In genomic region chr19:443005-443404, GRCh38 we compare ENCODE assay signal across 35 cellular contexts. TPM values are rescaled to one million over a fixed set of nuclear protein-coding genes. Genes with fewer than 3 reads are reported as not detected.
"Had no signal": no experiment of that assay in that cellular context is flagged by ENCODE, and none has a peak within 500 bp of the region (broad histone marks: within the 10 kb centered on the region; RNA-seq: fewer than 3 reads in every experiment).

No MANE protein-coding gene starts in this region.

- H3K27me3 ChIP-seq: adrenal gland, ascending aorta, body of pancreas, brain microvascular endothelial cell, breast epithelium, cardiac muscle cell had no signal

- H3K36me3 ChIP-seq: adrenal gland, ascending aorta, brain microvascular endothelial cell, breast epithelium, cardiac muscle cell had no signal

- FAIRE-seq: astrocyte had no signal

- H3K4me3 ChIP-seq: adrenal gland, ascending aorta, body of pancreas, breast epithelium, cardiac muscle cell had no signal

- H3K27ac ChIP-seq: adrenal gland, ascending aorta, body of pancreas, brain microvascular endothelial cell, breast epithelium, cardiac muscle cell had no signal

- H3K4me1 ChIP-seq: ascending aorta, body of pancreas, breast epithelium had no signal

- ATAC-seq: activated naive CD4-positive, alpha-beta T cell treated with anti-CD3 and anti-CD28 coated beads, Interleukin-2, amount 50 U/mL, for 72 hours; activated naive CD8-positive, alpha-beta T cell treated with anti-CD3 and anti-CD28 coated beads, Interleukin-2, amount 50 U/mL, for 24 hours; activated T-cell treated with anti-CD3 and anti-CD28 coated beads, Interleukin-2, amount 50 U/mL, for 4 hours; activated T-cell treated with anti-CD3 and anti-CD28 coated beads, Interleukin-2, amount 50 U/mL, for 72 hours; activated T-helper 17 cell treated with anti-CD3 and anti-CD28 coated beads, Interleukin-2, amount 50 U/mL, for 72 hours; body of pancreas had no signal

- H3K9me3 ChIP-seq: adrenal gland, ascending aorta, body of pancreas, breast epithelium had no signal

- DNase-seq: activated effector memory CD4-positive, alpha-beta T cell treated with anti-CD3 and anti-CD28 coated beads, Interleukin-2, amount 50 U/mL, for 16 hours; activated effector memory CD4-positive, alpha-beta T cell treated with Interleukin-2 at 50 U/mL for 16 hours; activated gamma-delta T cell; activated gamma-delta T cell treated with Interleukin-2 at 50 U/mL for 16 hours; activated naive CD4-positive, alpha-beta T cell; activated naive CD4-positive, alpha-beta T cell treated with anti-CD3 and anti-CD28 coated beads for 36 hours; activated naive CD4-positive, alpha-beta T cell treated with anti-CD3 and anti-CD28 coated beads, Interleukin-2, amount 10 ng/mL, durations not matched to agents 7 days and 5 days; activated naive CD4-positive, alpha-beta T cell treated with anti-CD3 and anti-CD28 coated beads, Interleukin-2, amount 50 U/mL, for 16 hours; activated naive CD4-positive, alpha-beta T cell treated with Interleukin-2 at 50 U/mL for 16 hours; activated naive CD8-positive, alpha-beta T cell treated with anti-CD3 and anti-CD28 coated beads for 36 hours; activated naive CD8-positive, alpha-beta T cell treated with anti-CD3 and anti-CD28 coated beads, Interleukin-2, amount 10 ng/mL, durations not matched to agents 7 days and 5 days; activated naive CD8-positive, alpha-beta T cell treated with anti-CD3 and anti-CD28 coated beads, Interleukin-2, amount 50 U/mL, for 24 hours; activated T-cell treated with anti-CD3 and anti-CD28 coated beads, Interleukin-2, amount 50 U/mL, for 24 hours; activated T-cell treated with anti-CD3 and anti-CD28 coated beads, Interleukin-2, amount 50 U/mL, for 4 hours; activated T-cell treated with anti-CD3 and anti-CD28 coated beads, Interleukin-2, amount 50 U/mL, for 48 hours; activated T-cell treated with anti-CD3 and anti-CD28 coated beads, Interleukin-2, amount 50 U/mL, for 72 hours; adrenal gland; amniotic stem cell; amygdala; anterior cingulate cortex; aorta; body of pancreas; brain microvascular endothelial cell; caudate nucleus; central memory CD4-positive, alpha-beta T cell; cerebellar nuclear complex had no signal

RNA-seq across cellular contexts. Expression of gene SHC2, which starts 17.8 kb away (rescaled TPM):
- total RNA-seq: activated naive CD4-positive, alpha-beta T cell treated with anti-CD3 and anti-CD28 coated beads for 36 hours; activated naive CD4-positive, alpha-beta T cell treated with anti-CD3 and anti-CD28 coated beads, Interleukin-2, amount 50 U/mL, for 72 hours; activated T-helper 1 cell treated with anti-CD3 and anti-CD28 coated beads, Interleukin-12 subunit alpha, Interleukin-12 subunit beta, Interleukin-2, Interleukin-4 antibody, amounts not matched to agents 30 ng/mL and 10 ng/mL and 1 ng/mL, durations not matched to agents 14 hours and 24 hours and 36 hours; activated T-helper 2 cell treated with anti-CD3 and anti-CD28 coated beads, Interferon-gamma antibody, Interleukin-2, Interleukin-4, amounts not matched to agents 10 μg/mL and 5 μg/mL and 100 μg/mL, durations not matched to agents 14 hours and 24 hours and 36 hours had no signal

RNA-seq across cellular contexts. Expression of gene C2CD4C, which starts 34.1 kb away (rescaled TPM):
- total RNA-seq: activated naive CD8-positive, alpha-beta T cell treated with anti-CD3 and anti-CD28 coated beads, Interleukin-2, amount 10 ng/mL, durations not matched to agents 7 days and 5 days had no signal
- polyA plus RNA-seq: aorta had no signal

RNA-seq across cellular contexts. Expression of gene MADCAM1, which starts 53.3 kb away (rescaled TPM):
- total RNA-seq: ascending aorta, bronchial epithelial cell had no signal
